In genomic region chr10:74051729-74052342, GRCh38 we compare ENCODE assay signal across 1 cellular context.
TF ChIP-seq lines count a peak whose summit lies in the region.

No MANE protein-coding gene starts in this region.

TF ChIP-seq in IMR-90, 13 proteins besides CTCF, POLR2A, EP300 and RAD21:
- TF ChIP-seq CEBPB (IDR thresholded peaks at IDR 0.05; ENCODE audit: low read depth, low read length) (no peak), ELK1 (IDR thresholded peaks at IDR 0.05; ENCODE audit: borderline replicate concordance, low read depth, low read length) (no peak), CHD1 (IDR thresholded peaks at IDR 0.05; ENCODE audit: low read depth, low read length) (no peak), MXI1 (IDR thresholded peaks at IDR 0.05; ENCODE audit: borderline replicate concordance, low read depth, low read length) (no peak), FOS (IDR thresholded peaks at IDR 0.05; ENCODE audit: low read depth, low read length) (no peak), BHLHE40 (IDR thresholded peaks at IDR 0.05; ENCODE audit: low read depth, low read length) (no peak), NFE2L2 (IDR thresholded peaks at IDR 0.05; ENCODE audit: low read depth, low read length) (no peak), MAFK (IDR thresholded peaks at IDR 0.05; ENCODE audit: low read depth, low read length) (no peak), USF2 (IDR thresholded peaks at IDR 0.05; ENCODE audit: low read depth, low read length) (no peak), RCOR1 (IDR thresholded peaks at IDR 0.05; ENCODE audit: insufficient replicate concordance, low read length) (no peak)
